ENCODE assay signal across 1 cellular context in the genomic region with DNA sequence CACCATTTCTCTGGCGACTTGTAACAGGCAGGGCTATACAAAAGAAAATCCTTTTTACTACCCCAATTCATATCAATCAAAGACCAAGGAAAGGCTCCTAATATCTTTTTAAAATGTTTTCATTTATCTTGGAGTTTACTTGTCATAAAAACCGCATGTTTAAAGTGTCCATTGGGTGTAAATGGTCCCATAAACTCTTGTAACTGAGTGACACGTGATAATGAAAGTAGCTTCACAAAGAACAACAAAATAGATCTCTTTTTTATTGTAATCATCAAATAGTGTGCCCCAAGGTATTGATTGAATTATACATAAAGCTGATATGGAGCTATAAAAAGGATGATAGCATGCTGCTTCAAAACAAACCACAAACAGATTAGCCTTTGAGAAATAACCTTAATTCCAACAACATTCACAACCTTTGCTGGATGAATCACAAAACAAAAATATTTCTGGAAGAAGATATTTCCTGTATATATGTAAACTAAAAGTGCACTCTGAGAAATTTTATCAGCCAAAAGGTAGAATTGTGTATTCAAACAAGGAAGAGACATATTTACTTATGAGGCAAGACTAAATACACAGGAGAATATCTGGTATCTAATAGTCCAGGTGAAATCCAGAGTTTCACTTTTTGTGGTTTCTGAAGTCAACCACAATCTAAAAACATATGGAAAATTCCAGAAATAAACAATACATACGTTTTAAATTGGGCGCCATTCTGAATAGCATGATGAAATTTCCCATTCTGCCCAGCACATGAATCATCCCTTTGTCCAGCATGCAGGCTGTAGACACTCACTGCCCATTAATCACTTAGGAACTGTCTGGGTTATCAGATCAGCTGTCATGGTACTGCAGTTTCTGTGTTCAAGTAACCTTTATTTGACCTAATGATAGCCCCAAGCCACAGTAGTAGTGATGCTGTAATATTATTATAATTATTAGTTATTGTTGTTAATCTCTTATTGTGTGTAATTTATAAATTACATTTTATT.
TF ChIP-seq lines count a peak whose summit lies in the region.

No MANE protein-coding gene starts in this region.

TF ChIP-seq in K562, 482 proteins besides CTCF, POLR2A, EP300 and RAD21 (continues in another document):
- no peak for TF ChIP-seq SMARCC2 (IDR thresholded peaks at IDR 0.05; ENCODE audit: low read depth)
- TF ChIP-seq HDAC3 (IDR thresholded peaks at IDR 0.05; ENCODE audit: borderline replicate concordance, partially characterized antibody): no peak
- no peak for TF ChIP-seq ZNF77 (CRISPR knock-in tag; IDR thresholded peaks at IDR 0.05)
- no peak for TF ChIP-seq MAFK (IDR thresholded peaks at IDR 0.05; ENCODE audit: low read length)
- peak; percentile 49 for TF ChIP-seq MEIS2 (IDR thresholded peaks at IDR 0.05; ENCODE audit: partially characterized antibody)
- TF ChIP-seq FOXM1 (IDR thresholded peaks at IDR 0.05; ENCODE audit: low read depth): no peak
- TF ChIP-seq FOXM1 (CRISPR knock-in tag; IDR thresholded peaks at IDR 0.05; ENCODE audit: low read depth): no peak
- no peak for TF ChIP-seq CREB3L1 (IDR thresholded peaks at IDR 0.05; ENCODE audit: borderline replicate concordance, low read depth)
- TF ChIP-seq ZKSCAN1 (IDR thresholded peaks at IDR 0.05; ENCODE audit: low read depth, low read length): no peak
- no peak for TF ChIP-seq MYNN (IDR thresholded peaks at IDR 0.05)
- TF ChIP-seq MYNN (CRISPR knock-in tag; IDR thresholded peaks at IDR 0.05): no peak
- no peak for TF ChIP-seq HIVEP1 (CRISPR knock-in tag; IDR thresholded peaks at IDR 0.05)
- no peak for TF ChIP-seq ZBTB9 (CRISPR knock-in tag; IDR thresholded peaks at IDR 0.05)
- TF ChIP-seq, protein P1, sequence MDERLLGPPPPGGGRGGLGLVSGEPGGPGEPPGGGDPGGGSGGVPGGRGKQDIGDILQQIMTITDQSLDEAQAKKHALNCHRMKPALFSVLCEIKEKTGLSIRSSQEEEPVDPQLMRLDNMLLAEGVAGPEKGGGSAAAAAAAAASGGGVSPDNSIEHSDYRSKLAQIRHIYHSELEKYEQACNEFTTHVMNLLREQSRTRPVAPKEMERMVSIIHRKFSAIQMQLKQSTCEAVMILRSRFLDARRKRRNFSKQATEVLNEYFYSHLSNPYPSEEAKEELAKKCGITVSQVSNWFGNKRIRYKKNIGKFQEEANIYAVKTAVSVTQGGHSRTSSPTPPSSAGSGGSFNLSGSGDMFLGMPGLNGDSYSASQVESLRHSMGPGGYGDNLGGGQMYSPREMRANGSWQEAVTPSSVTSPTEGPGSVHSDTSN (CRISPR knock-in tag; IDR thresholded peaks at IDR 0.05; ENCODE audit: low read depth): no peak
- TF ChIP-seq, protein P1 (tag; conservative IDR thresholded peaks at IDR 0.05; ENCODE audit: low read depth): peak; percentile 46
- TF ChIP-seq, protein P2, sequence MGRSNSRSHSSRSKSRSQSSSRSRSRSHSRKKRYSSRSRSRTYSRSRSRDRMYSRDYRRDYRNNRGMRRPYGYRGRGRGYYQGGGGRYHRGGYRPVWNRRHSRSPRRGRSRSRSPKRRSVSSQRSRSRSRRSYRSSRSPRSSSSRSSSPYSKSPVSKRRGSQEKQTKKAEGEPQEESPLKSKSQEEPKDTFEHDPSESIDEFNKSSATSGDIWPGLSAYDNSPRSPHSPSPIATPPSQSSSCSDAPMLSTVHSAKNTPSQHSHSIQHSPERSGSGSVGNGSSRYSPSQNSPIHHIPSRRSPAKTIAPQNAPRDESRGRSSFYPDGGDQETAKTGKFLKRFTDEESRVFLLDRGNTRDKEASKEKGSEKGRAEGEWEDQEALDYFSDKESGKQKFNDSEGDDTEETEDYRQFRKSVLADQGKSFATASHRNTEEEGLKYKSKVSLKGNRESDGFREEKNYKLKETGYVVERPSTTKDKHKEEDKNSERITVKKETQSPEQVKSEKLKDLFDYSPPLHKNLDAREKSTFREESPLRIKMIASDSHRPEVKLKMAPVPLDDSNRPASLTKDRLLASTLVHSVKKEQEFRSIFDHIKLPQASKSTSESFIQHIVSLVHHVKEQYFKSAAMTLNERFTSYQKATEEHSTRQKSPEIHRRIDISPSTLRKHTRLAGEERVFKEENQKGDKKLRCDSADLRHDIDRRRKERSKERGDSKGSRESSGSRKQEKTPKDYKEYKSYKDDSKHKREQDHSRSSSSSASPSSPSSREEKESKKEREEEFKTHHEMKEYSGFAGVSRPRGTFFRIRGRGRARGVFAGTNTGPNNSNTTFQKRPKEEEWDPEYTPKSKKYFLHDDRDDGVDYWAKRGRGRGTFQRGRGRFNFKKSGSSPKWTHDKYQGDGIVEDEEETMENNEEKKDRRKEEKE (IDR thresholded peaks at IDR 0.05; ENCODE audit: borderline replicate concordance in 1 of 2, control insufficient read depth in 1 of 2, low read depth in 2 of 2, low read length in 1 of 2): no peak
- no peak for TF ChIP-seq IRF2 (CRISPR knock-in tag; IDR thresholded peaks at IDR 0.05)
- no peak for TF ChIP-seq CEBPZ (IDR thresholded peaks at IDR 0.05; ENCODE audit: borderline replicate concordance, low read depth, low read length)
- TF ChIP-seq E2F4 (CRISPR knock-in tag; IDR thresholded peaks at IDR 0.05; ENCODE audit: low read depth): no peak
- TF ChIP-seq SIRT6 (IDR thresholded peaks at IDR 0.05; ENCODE audit: low read depth, low read length): no peak
- TF ChIP-seq EP400 (IDR thresholded peaks at IDR 0.05): no peak
- TF ChIP-seq BDP1 (IDR thresholded peaks at IDR 0.05; ENCODE audit: insufficient read depth, insufficient read length): no peak
- no peak for TF ChIP-seq TOE1 (IDR thresholded peaks at IDR 0.05; ENCODE audit: borderline replicate concordance)
- TF ChIP-seq TOE1 (CRISPR knock-in tag; IDR thresholded peaks at IDR 0.05; ENCODE audit: borderline replicate concordance, low read depth): no peak
- TF ChIP-seq TCF3 (CRISPR knock-in tag; IDR thresholded peaks at IDR 0.05): no peak
- no peak for TF ChIP-seq ZNF134 (CRISPR knock-in tag; conservative IDR thresholded peaks at IDR 0.05)
- no peak for TF ChIP-seq DMBX1 (CRISPR knock-in tag; IDR thresholded peaks at IDR 0.05; ENCODE audit: borderline replicate concordance)
- no peak for TF ChIP-seq SIX5 (IDR thresholded peaks at IDR 0.05; ENCODE audit: borderline replicate concordance in 1 of 2, insufficient read depth in 1 of 2, low read depth in 1 of 2, low read length in 2 of 2)
- no peak for TF ChIP-seq CEBPG (CRISPR knock-in tag; IDR thresholded peaks at IDR 0.05)
- TF ChIP-seq CEBPG (tag; conservative IDR thresholded peaks at IDR 0.05 in 1 of 2, IDR thresholded peaks at IDR 0.05 in 1 of 2): peak in 1 of 2 experiments; percentile 45; a peak in 1 of 4 replicates
- TF ChIP-seq NUFIP1 (IDR thresholded peaks at IDR 0.05; ENCODE audit: partially characterized antibody): no peak
- TF ChIP-seq SP2 (IDR thresholded peaks at IDR 0.05; ENCODE audit: extremely low read depth, low read depth, low read length, poor library complexity, severe bottlenecking): no peak
- no peak for TF ChIP-seq ZBTB34 (CRISPR knock-in tag; IDR thresholded peaks at IDR 0.05)
- TF ChIP-seq, protein P3, sequence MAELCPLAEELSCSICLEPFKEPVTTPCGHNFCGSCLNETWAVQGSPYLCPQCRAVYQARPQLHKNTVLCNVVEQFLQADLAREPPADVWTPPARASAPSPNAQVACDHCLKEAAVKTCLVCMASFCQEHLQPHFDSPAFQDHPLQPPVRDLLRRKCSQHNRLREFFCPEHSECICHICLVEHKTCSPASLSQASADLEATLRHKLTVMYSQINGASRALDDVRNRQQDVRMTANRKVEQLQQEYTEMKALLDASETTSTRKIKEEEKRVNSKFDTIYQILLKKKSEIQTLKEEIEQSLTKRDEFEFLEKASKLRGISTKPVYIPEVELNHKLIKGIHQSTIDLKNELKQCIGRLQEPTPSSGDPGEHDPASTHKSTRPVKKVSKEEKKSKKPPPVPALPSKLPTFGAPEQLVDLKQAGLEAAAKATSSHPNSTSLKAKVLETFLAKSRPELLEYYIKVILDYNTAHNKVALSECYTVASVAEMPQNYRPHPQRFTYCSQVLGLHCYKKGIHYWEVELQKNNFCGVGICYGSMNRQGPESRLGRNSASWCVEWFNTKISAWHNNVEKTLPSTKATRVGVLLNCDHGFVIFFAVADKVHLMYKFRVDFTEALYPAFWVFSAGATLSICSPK (IDR thresholded peaks at IDR 0.05; ENCODE audit: borderline replicate concordance): no peak
- no peak for TF ChIP-seq RB1 (IDR thresholded peaks at IDR 0.05; ENCODE audit: low read depth)
- no peak for TF ChIP-seq DLX4 (CRISPR knock-in tag; IDR thresholded peaks at IDR 0.05)
- TF ChIP-seq FOSL1 (tag; conservative IDR thresholded peaks at IDR 0.05): peak; percentile 38; the same call in 1 of the 2 replicates
- no peak for TF ChIP-seq YY1 (IDR thresholded peaks at IDR 0.05; ENCODE audit: borderline replicate concordance in 1 of 3, control insufficient read depth in 1 of 3, extremely low read depth in 1 of 3, insufficient read depth in 3 of 3, insufficient read length in 1 of 3, insufficient replicate concordance in 2 of 3, low read depth in 1 of 3, low read length in 2 of 3)
- TF ChIP-seq BCL6 (CRISPR knock-in tag; IDR thresholded peaks at IDR 0.05): no peak
- TF ChIP-seq C11orf30 (IDR thresholded peaks at IDR 0.05; ENCODE audit: low read depth): no peak
- TF ChIP-seq JUN (IDR thresholded peaks at IDR 0.05; ENCODE audit: borderline replicate concordance, low read depth, low read length): no peak
- TF ChIP-seq JUN (CRISPR knock-in tag; IDR thresholded peaks at IDR 0.05; ENCODE audit: borderline replicate concordance): no peak
